10 cellular contexts compared by ENCODE assay signal in genomic region chr7:117780832-117781231, GRCh38.
DNase-seq lines count a peak whose midpoint lies in the region; ATAC-seq and TF ChIP-seq lines count a peak whose summit lies in the region.
"Had no signal": no experiment of that assay in that cellular context is flagged by ENCODE, and none has a peak within 500 bp of the region (broad histone marks: within the 10 kb centered on the region; RNA-seq: fewer than 3 reads in every experiment).

No MANE protein-coding gene starts in this region.

- H2AFZ ChIP-seq in smooth muscle cell (ENCODE audit: low read depth) = no peak overlapping the region

- no peaks in the 10 kb centered on the region for H4K20me1 ChIP-seq in smooth muscle cell (ENCODE audit: low read depth)

- TF ChIP-seq CTCF in smooth muscle cell (IDR thresholded peaks at IDR 0.05; ENCODE audit: borderline replicate concordance, insufficient read depth, poor library complexity, severe bottlenecking) (no peak), colonic mucosa (IDR thresholded peaks at IDR 0.05) (no peak)

- H3K27ac ChIP-seq in smooth muscle cell (ENCODE audit: low read depth) (peak overlapping the region; percentile 57), colonic mucosa (no peak overlapping the region)

- H3K9ac ChIP-seq in smooth muscle cell (ENCODE audit: low read depth) (no peak overlapping the region), colonic mucosa (ENCODE audit: low read depth in 2 of 2, low read length in 2 of 2) (no peak overlapping the region)

- H3K4me2 ChIP-seq in smooth muscle cell = no peak overlapping the region

- DNase-seq in SK-MEL-5 (ENCODE audit: low read depth, low spot score) (peak; percentile 58), smooth muscle cell (lab: John Stamatoyannopoulos, UW; ENCODE audit: unreplicated experiment) (no peak), colonic mucosa (no peak), DMS 273 treated with DMSO at 0.1 percent for 48 hours (lab: John Stamatoyannopoulos, UW) (no peak), NCI-H1930 (lab: John Stamatoyannopoulos, UW) (no peak), dedifferentiated amniotic fluid mesenchymal stem cell (ENCODE audit: extremely low spot score) (no peak)
- DNase-seq: NCI-H1105 treated with DMSO at 0.1 percent for 48 hours; stimulated activated CD4-positive, alpha-beta T cell treated with anti-CD3 and anti-CD28 coated beads, Interleukin-4, amount 100 ng/mL, for 24 hours had no signal

- in situ Hi-C loops in SK-MEL-5 (cut with HindIII; ENCODE audit: low pct_unique_long_range_greater_than_20kb, low sequenced_read_pairs) = no loop called here

- ATAC-seq in GM19328 (IDR thresholded peaks at IDR 0.05; ENCODE audit: unreplicated experiment) (peak; percentile 75), HG02885 (IDR thresholded peaks at IDR 0.05; ENCODE audit: poor library complexity, unreplicated experiment) (peak; percentile 84)

- H3K27me3 ChIP-seq in smooth muscle cell (ENCODE audit: low read depth) = no peaks in the 10 kb centered on the region
- no peaks in the 10 kb centered on the region for H3K27me3 ChIP-seq in colonic mucosa

- no peaks in the 10 kb centered on the region for H3F3A ChIP-seq in smooth muscle cell (ENCODE audit: low read depth)

- H3K4me3 ChIP-seq in smooth muscle cell = no peak overlapping the region
- no peak overlapping the region for H3K4me3 ChIP-seq in colonic mucosa

- H3K9me3 ChIP-seq in smooth muscle cell (replicated peaks; ENCODE audit: low read depth) (no peaks in the 10 kb centered on the region), colonic mucosa (no peaks in the 10 kb centered on the region)

- no peaks in the 10 kb centered on the region for H3K79me2 ChIP-seq in smooth muscle cell (ENCODE audit: low read depth)

- WGBS in smooth muscle cell (ENCODE audit: low lambda C conversion rate) = 58% methylated on average over 2 of the region's 2 CpGs

- intact Hi-C loops in colonic mucosa (cut with DNase I) = no loop called here

- H3K36me3 ChIP-seq in smooth muscle cell (ENCODE audit: low read depth) = no peaks in the 10 kb centered on the region
- no peaks in the 10 kb centered on the region for H3K36me3 ChIP-seq in colonic mucosa

- H3K4me1 ChIP-seq in smooth muscle cell (ENCODE audit: low read depth) (peaks cover 5% of the 10 kb centered on the region), colonic mucosa (no peaks in the 10 kb centered on the region)
